7 cellular contexts compared by ENCODE assay signal in genomic region chr4:140152015-140152703, GRCh38. TPM values are rescaled to one million over a fixed set of nuclear protein-coding genes. Genes with fewer than 3 reads are reported as not detected.
DNase-seq lines count a peak whose midpoint lies in the region; ATAC-seq, FAIRE-seq and TF ChIP-seq lines count a peak whose summit lies in the region.

No MANE protein-coding gene starts in this region.

- no peak overlapping the region for H2AFZ ChIP-seq in H1 (ENCODE audit: low read length)

- H3K27ac ChIP-seq in H1 (ENCODE audit: low read depth, low read length): no peak overlapping the region

- CTCF ChIA-PET in H1 (lab: Charles Lee; ENCODE audit: partially characterized antibody): interaction anchor here (0.6 to 2.5 kb wide), 7 partner anchors 9 to 148 kb away, joined by 3 to 10 read pairs (median 3); no protein-coding TSS in a partner anchor

- TF ChIP-seq EP300 in H1 (IDR thresholded peaks at IDR 0.05; ENCODE audit: borderline replicate concordance in 1 of 2, low read depth in 2 of 2, low read length in 2 of 2): no peak

- peaks cover 1 to 7% (median 4%) of the 10 kb centered on the region in 4 experiments; a peak in 5 of 7 replicates for H3K4me1 ChIP-seq in H1 (replicated peaks in 1 of 4; ENCODE audit: control insufficient read depth in 3 of 4, insufficient read depth in 4 of 4, low read length in 3 of 4)

- FAIRE-seq in H1 (lab: Jason Lieb, UNC): no peak

- TF ChIP-seq CTCF in H1 (IDR thresholded peaks at IDR 0.05; ENCODE audit: control extremely low read depth in 1 of 3, insufficient read depth in 1 of 3, low read depth in 1 of 3, low read length in 3 of 3) (peak in 1 of 3 experiments; percentile 4; a peak in 1 of 4 replicates), mesothelial cell of epicardium (IDR thresholded peaks at IDR 0.05; ENCODE audit: unreplicated experiment) (peak; percentile 19)

- H2BK120ac ChIP-seq in H1 (replicated peaks; ENCODE audit: low read depth, low read length): no peak overlapping the region

- POLR2A ChIA-PET in H1 (lab: Charles Lee; ENCODE audit: partially characterized antibody): interaction anchor here (0.7 to 3.6 kb wide), 6 partner anchors 10 to 103 kb away, joined by 3 to 25 read pairs (median 4); no protein-coding TSS in a partner anchor

- peak overlapping the region; percentile 95 for H3K4me3 Mint-ChIP-seq in mesothelial cell of epicardium

- H3K23ac ChIP-seq in H1 (ENCODE audit: insufficient read length): no peak overlapping the region

- H3K79me1 ChIP-seq in H1 (ENCODE audit: low read depth, low read length): no peaks in the 10 kb centered on the region; the same call in 1 of the 2 replicates

- H3K36me3 ChIP-seq in H7 (replicated peaks; ENCODE audit: control insufficient read depth, insufficient read depth, low read length) (no peaks in the 10 kb centered on the region), H1 (ENCODE audit: control insufficient read depth in 2 of 4, insufficient read depth in 4 of 4, low read length in 3 of 4) (no peaks in the 10 kb centered on the region)

- H3K4me3 ChIP-seq in H7 (ENCODE audit: insufficient read depth, low read depth, low read length): peak overlapping the region; percentile 82
- H3K4me3 ChIP-seq in H1 (ENCODE audit: extremely low read depth in 1 of 4, insufficient read depth in 2 of 4, low read depth in 3 of 4, low read length in 4 of 4): peak overlapping the region; percentile 86 to 98 (median 94)

- H3K27me3 ChIP-seq in H7 (ENCODE audit: control insufficient read depth, insufficient read depth, low read length) (no peaks in the 10 kb centered on the region; the same call in 1 of the 2 replicates), H1 (replicated peaks in 1 of 4; ENCODE audit: control insufficient read depth in 3 of 4, extremely low read depth in 1 of 4, insufficient read depth in 3 of 4, low read length in 3 of 4) (peaks cover 0 to 3% (median 1%) of the 10 kb centered on the region in 4 experiments; a peak in 3 of 7 replicates)

- peak overlapping the region; percentile 98 for H3K27ac Mint-ChIP-seq in mesothelial cell of epicardium

- WGBS in H1 (ENCODE audit: extremely low coverage in 1 of 2, insufficient coverage in 1 of 2, insufficient read length in 1 of 2, insufficient replicate concordance in 2 of 2, low coverage in 1 of 2, low lambda C conversion rate in 2 of 2, missing lambda C conversion rate in 1 of 2), 2 experiments: 0% methylated on average over 26 of the region's 50 CpGs; no CpG with 5 or more reads in 1 of the 2 experiments

- 0 out of 2 replicates have a peak overlapping the region, but pooled peaks have one; percentile 21 for H2BK12ac ChIP-seq in H1 (ENCODE audit: low read depth, low read length)

- no peak overlapping the region for H2BK15ac ChIP-seq in H1 (ENCODE audit: low read length)

- H2BK5ac ChIP-seq in H1 (ENCODE audit: low read depth, low read length): peak overlapping the region; percentile 86; the same call in 1 of the 2 replicates

- H2AK5ac ChIP-seq in H1 (ENCODE audit: low read depth, low read length): no peak overlapping the region

- no peak for ATAC-seq in GM18907 (IDR thresholded peaks at IDR 0.05; ENCODE audit: unreplicated experiment)

- peak overlapping the region; percentile 39 for H4K5ac ChIP-seq in H1 (ENCODE audit: insufficient read length, low read depth, low read length)

- H3K79me2 ChIP-seq in H1 (ENCODE audit: control insufficient read depth in 1 of 2, insufficient read depth in 2 of 2, low read length in 2 of 2): no peaks in the 10 kb centered on the region; a peak in 1 of 4 replicates

- no peak overlapping the region for H3K4ac ChIP-seq in H1 (replicated peaks; ENCODE audit: insufficient read length, low read depth, low read length)

- no peaks in the 10 kb centered on the region for H3K9me3 Mint-ChIP-seq in mesothelial cell of epicardium

- no peak overlapping the region for H3K14ac ChIP-seq in H1 (ENCODE audit: insufficient read length)

- H2BK20ac ChIP-seq in H1 (ENCODE audit: low read length): no peak overlapping the region

- peaks cover 44% of the 10 kb centered on the region for H3K4me1 Mint-ChIP-seq in mesothelial cell of epicardium

- no peaks in the 10 kb centered on the region for H4K20me1 ChIP-seq in H1 (replicated peaks in 1 of 2; ENCODE audit: control insufficient read depth in 1 of 2, insufficient read depth in 2 of 2, low read length in 2 of 2)

- H4K8ac ChIP-seq in H1 (ENCODE audit: extremely low read depth, insufficient read depth, low read length): no peak overlapping the region; the same call in 1 of the 2 replicates

- TF ChIP-seq RAD21 in H1 (IDR thresholded peaks at IDR 0.05 in 1 of 2, conservative IDR thresholded peaks at IDR 0.05 in 1 of 2; ENCODE audit: low read depth in 2 of 2, low read length in 2 of 2): peak in 1 of 2 experiments; percentile 6; a peak in 2 of 4 replicates

- peak overlapping the region; percentile 67 for H3K18ac ChIP-seq in H1 (ENCODE audit: extremely low read depth, low read length)

- H3K4me2 ChIP-seq in H1 (ENCODE audit: insufficient read depth in 1 of 2, low read depth in 2 of 2, low read length in 2 of 2): peak overlapping the region; percentile 73 to 94

- H4K91ac ChIP-seq in H1 (replicated peaks; ENCODE audit: insufficient read length, low read length): no peak overlapping the region

- DNase-seq in H7 (peak; percentile 92), NCI-H526 (lab: John Stamatoyannopoulos, UW) (peak; percentile 78 to 91), H1 (ENCODE audit: low read depth in 1 of 2, low spot score in 2 of 2) (peak in 1 of 2 experiments; percentile 52), mesothelial cell of epicardium (ENCODE audit: low spot score in 2 of 2, unreplicated experiment in 2 of 2) (peak in 1 of 2 experiments; percentile 54)
- DNase-seq in activated CD8-positive, alpha-beta memory T cell treated with anti-CD3 and anti-CD28 coated beads for 24 hours: peak; percentile 88
- DNase-seq in stimulated activated CD8-positive, alpha-beta memory T cell treated with anti-CD3 and anti-CD28 coated beads, Interleukin-15, amount 100 ng/mL, for 48 hours (ENCODE audit: low read depth in 2 of 2): peak; percentile 60 to 65

- H3K23me2 ChIP-seq in H1 (ENCODE audit: low read depth, low read length): peaks cover 22% of the 10 kb centered on the region; the same call in 1 of the 2 replicates

- H3K36me3 Mint-ChIP-seq in mesothelial cell of epicardium: no peaks in the 10 kb centered on the region

- H3K56ac ChIP-seq in H1 (replicated peaks; ENCODE audit: insufficient read length, low read depth, low read length): peak overlapping the region; percentile 21

- TF ChIP-seq POLR2A in H1 (IDR thresholded peaks at IDR 0.05; ENCODE audit: control extremely low read depth in 1 of 2, low read depth in 2 of 2, low read length in 2 of 2): no peak

- peak overlapping the region; percentile 31 to 67 (median 64); a peak in 6 of 7 replicates for H3K9ac ChIP-seq in H1 (replicated peaks in 1 of 4; ENCODE audit: extremely low read depth in 1 of 4, low read depth in 3 of 4, low read length in 3 of 4)

- no peaks in the 10 kb centered on the region for H3K9me3 ChIP-seq in H1 (ENCODE audit: insufficient read depth in 2 of 2, low read depth in 1 of 2, low read length in 1 of 2)

- no peaks in the 10 kb centered on the region for H3K27me3 Mint-ChIP-seq in mesothelial cell of epicardium (ENCODE audit: low read depth)

TF ChIP-seq in H1, 55 proteins besides CTCF, POLR2A, EP300 and RAD21:
- peak; percentile 15; the same call in 1 of the 2 replicates for TF ChIP-seq BACH1 (IDR thresholded peaks at IDR 0.05; ENCODE audit: low read length)
- peak; percentile 7 for TF ChIP-seq KDM4A (IDR thresholded peaks at IDR 0.05; ENCODE audit: low read depth, low read length, severe bottlenecking)
- TF ChIP-seq EGR1 (IDR thresholded peaks at IDR 0.05; ENCODE audit: borderline replicate concordance, low read depth, low read length): no peak
- no peak for TF ChIP-seq YY1 (IDR thresholded peaks at IDR 0.05; ENCODE audit: low read depth, low read length)
- no peak for TF ChIP-seq CBX8 (IDR thresholded peaks at IDR 0.05; ENCODE audit: borderline replicate concordance, low read depth, low read length)
- TF ChIP-seq SIN3A (conservative IDR thresholded peaks at IDR 0.05 in 1 of 2, IDR thresholded peaks at IDR 0.05 in 1 of 2; ENCODE audit: low read depth in 1 of 2, low read length in 2 of 2): 0 out of 4 replicates have a peak, but pooled peaks of 1 of the 2 experiments have one; percentile 68
- TF ChIP-seq TEAD4 (IDR thresholded peaks at IDR 0.05; ENCODE audit: low read depth, low read length): no peak

RNA-seq across cellular contexts. Expression of gene MAML3, which starts 1.8 kb away (rescaled TPM):
- 5.9 and 7.1 TPM in 2 replicates for total RNA-seq in H7 (2014; rRNA removed; shearing (Covaris generic))
- 5.6 and 5.7 TPM in 2 replicates for total RNA-seq in H1 (2021; fragmentation: NEBNext Ultra II Directional; extraction: Animal tissue kit (Norgen Biotek cat#: 25700))
- 2.1 and 2.7 TPM in 2 replicates for polyA plus RNA-seq in H1 (2011; rRNA removed)
- polyA plus RNA-seq in H1 (2011; cell fraction: cytosol; rRNA removed): 3.0 TPM
- 3.8 TPM for polyA plus RNA-seq in H1 (2011; cell fraction: nucleus; rRNA removed)
- polyA plus RNA-seq in H1 (2012, experiment 1 of 2): 2.1 to 2.6 TPM (median 2.2 TPM) in 4 replicates
- polyA plus RNA-seq in H1 (2012, experiment 2 of 2): 0.34 TPM
- polyA plus RNA-seq in H1 (2013, experiment 1 of 2): 4.8 TPM
- polyA plus RNA-seq in H1 (2013, experiment 2 of 2): 4.9 TPM
- polyA minus RNA-seq in H1 (2011; rRNA and poly(A)+ RNA removed): 4.6 and 6.1 TPM in 2 replicates
- 4.1 TPM for polyA minus RNA-seq in H1 (2011; cell fraction: cytosol; rRNA and poly(A)+ RNA removed)
- polyA minus RNA-seq in H1 (2011; cell fraction: nucleus; rRNA and poly(A)+ RNA removed): 11.6 TPM
- total RNA-seq in mesothelial cell of epicardium: 24.8 to 26.9 TPM (median 26.0 TPM) in 3 replicates
